15 cellular contexts compared by ENCODE assay signal in the genomic region with DNA sequence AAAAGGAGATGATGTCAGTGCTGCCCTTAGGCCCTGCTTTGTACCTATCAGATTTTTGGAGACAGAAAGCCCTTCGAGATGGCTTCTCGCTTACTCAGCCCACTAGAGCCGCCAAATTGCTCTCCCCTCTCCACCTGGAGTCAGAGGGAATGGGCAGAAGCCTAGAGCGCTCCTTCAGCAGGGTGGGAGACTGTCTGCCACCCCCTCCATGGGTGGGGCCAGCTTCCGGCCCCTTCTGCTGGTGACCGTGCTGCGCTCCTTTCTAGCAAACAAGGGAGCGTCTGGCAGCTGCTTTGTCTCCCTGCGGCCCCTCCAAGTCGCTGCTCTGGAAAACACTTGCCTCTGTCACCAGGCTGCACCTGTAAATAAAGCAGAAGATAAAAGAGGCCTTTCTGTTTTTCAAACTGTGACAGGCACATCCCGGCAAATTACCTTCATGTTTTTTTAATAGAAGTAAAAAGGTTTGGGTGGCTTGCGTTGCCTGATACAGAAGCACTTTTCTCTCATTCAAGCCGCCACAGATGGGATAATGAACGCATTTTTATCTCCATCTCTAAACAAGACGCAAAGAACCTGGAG.
A peak's percentile ranks its signal among the peaks of the same experiment; 100 is the strongest.
DNase-seq lines count a peak whose midpoint lies in the region; TF ChIP-seq lines count a peak whose summit lies in the region.
"Had no signal": no experiment of that assay in that cellular context is flagged by ENCODE, and none has a peak within 500 bp of the region (broad histone marks: within the 10 kb centered on the region; RNA-seq: fewer than 3 reads in every experiment).

No MANE protein-coding gene starts in this region.

- peaks cover 13% of the 10 kb centered on the region for H3F3A ChIP-seq in neural progenitor cell (ENCODE audit: low read depth)

- no peaks in the 10 kb centered on the region for H3K79me2 ChIP-seq in neural progenitor cell (ENCODE audit: low read depth)

- H3K36me3 Mint-ChIP-seq in neural progenitor cell, result no peaks in the 10 kb centered on the region
- no peaks in the 10 kb centered on the region for H3K36me3 Mint-ChIP-seq in mesothelial cell of epicardium

- TF ChIP-seq CTCF in neural progenitor cell (IDR thresholded peaks at IDR 0.05) (no peak), mesothelial cell of epicardium (IDR thresholded peaks at IDR 0.05; ENCODE audit: unreplicated experiment) (no peak)

- no peaks in the 10 kb centered on the region for H3K36me3 ChIP-seq in neural progenitor cell
- H3K36me3 ChIP-seq in effector memory CD4-positive, alpha-beta T cell (ENCODE audit: control insufficient read depth, insufficient read depth, low read length), result no peaks in the 10 kb centered on the region
- H3K36me3 ChIP-seq: BLaER1 treated with 17β-estradiol and CSF1 and Interleukin-3, amounts not matched to agents 10 nM and 100 nM; HAP-1 had no signal

- H3K9ac ChIP-seq in neural progenitor cell, result no peak overlapping the region
- H3K9ac ChIP-seq: BLaER1 treated with 17β-estradiol and CSF1 and Interleukin-3, amounts not matched to agents 10 nM and 100 nM had no signal

- no peak overlapping the region for H3K4me3 ChIP-seq in neural progenitor cell
- H3K4me3 ChIP-seq in effector memory CD4-positive, alpha-beta T cell (ENCODE audit: insufficient read depth, low read depth, low read length, poor library complexity, severe bottlenecking), result no peak overlapping the region
- H3K4me3 ChIP-seq: BLaER1 treated with 17β-estradiol and CSF1 and Interleukin-3, amounts not matched to agents 10 nM and 100 nM; HAP-1 had no signal

- no peaks in the 10 kb centered on the region for H4K20me1 ChIP-seq in neural progenitor cell (ENCODE audit: low read depth)
- H4K20me1 ChIP-seq: BLaER1 treated with 17β-estradiol and CSF1 and Interleukin-3, amounts not matched to agents 10 nM and 100 nM had no signal

- peaks cover 31% of the 10 kb centered on the region for H3K4me1 ChIP-seq in neural progenitor cell
- no peaks in the 10 kb centered on the region for H3K4me1 ChIP-seq in effector memory CD4-positive, alpha-beta T cell (ENCODE audit: control insufficient read depth, insufficient read depth, low read length, poor library complexity, severe bottlenecking)
- H3K4me1 ChIP-seq: HAP-1 had no signal

- no peak overlapping the region for H3K27ac ChIP-seq in neural progenitor cell
- H3K27ac ChIP-seq in effector memory CD4-positive, alpha-beta T cell (ENCODE audit: insufficient read depth, low read length, poor library complexity, severe bottlenecking), result no peak overlapping the region
- H3K27ac ChIP-seq: BLaER1 treated with 17β-estradiol and CSF1 and Interleukin-3, amounts not matched to agents 10 nM and 100 nM had no signal

- H3K9me3 ChIP-seq in neural progenitor cell (ENCODE audit: low read depth), result no peaks in the 10 kb centered on the region
- H3K9me3 ChIP-seq in effector memory CD4-positive, alpha-beta T cell (ENCODE audit: control insufficient read depth, low read length), result no peaks in the 10 kb centered on the region
- H3K9me3 ChIP-seq: BLaER1 treated with 17β-estradiol and CSF1 and Interleukin-3, amounts not matched to agents 10 nM and 100 nM; HAP-1 had no signal

- H3K4me2 ChIP-seq in neural progenitor cell, result peak overlapping the region; percentile 57
- H3K4me2 ChIP-seq: BLaER1 treated with 17β-estradiol and CSF1 and Interleukin-3, amounts not matched to agents 10 nM and 100 nM had no signal

- H3K27ac Mint-ChIP-seq in neural progenitor cell (no peak overlapping the region), mesothelial cell of epicardium (no peak overlapping the region)

- H2AFZ ChIP-seq in neural progenitor cell (replicated peaks), result no peak overlapping the region

- H3K27me3 Mint-ChIP-seq in neural progenitor cell (ENCODE audit: insufficient read depth, low read depth), result peaks cover 14% of the 10 kb centered on the region
- peaks cover 6% of the 10 kb centered on the region for H3K27me3 Mint-ChIP-seq in mesothelial cell of epicardium (ENCODE audit: low read depth)

- H3K27me3 ChIP-seq in neural progenitor cell, result peaks cover 9% of the 10 kb centered on the region
- no peaks in the 10 kb centered on the region for H3K27me3 ChIP-seq in effector memory CD4-positive, alpha-beta T cell (replicated peaks; ENCODE audit: control insufficient read depth, insufficient read depth, low read length, poor library complexity, severe bottlenecking)
- H3K27me3 ChIP-seq: BLaER1 treated with 17β-estradiol and CSF1 and Interleukin-3, amounts not matched to agents 10 nM and 100 nM had no signal

- peaks cover 1% of the 10 kb centered on the region for H3K9me3 Mint-ChIP-seq in neural progenitor cell
- no peaks in the 10 kb centered on the region for H3K9me3 Mint-ChIP-seq in mesothelial cell of epicardium

- H3K4me3 Mint-ChIP-seq in neural progenitor cell (no peak overlapping the region), mesothelial cell of epicardium (no peak overlapping the region)

- DNase-seq in NCI-H1417 (lab: John Stamatoyannopoulos, UW) (peak; percentile 45 to 84 (median 70)), NCI-H1417 treated with DMSO at 0.1 percent for 48 hours (lab: John Stamatoyannopoulos, UW) (no peak), NCI-H146 (lab: John Stamatoyannopoulos, UW) (peak; percentile 83), NCI-H748 (lab: John Stamatoyannopoulos, UW; ENCODE audit: unreplicated experiment) (peak; percentile 82), neural progenitor cell (ENCODE audit: low spot score) (peak; percentile 36), mesothelial cell of epicardium (ENCODE audit: low spot score in 2 of 2, unreplicated experiment in 2 of 2) (no peak), LoVo (ENCODE audit: low spot score) (no peak)
- DNase-seq in effector memory CD4-positive, alpha-beta T cell, result no peak
- DNase-seq: 8988T, DMS 273 treated with DMSO at 0.1 percent for 48 hours, Kasumi-1, NCI-H1694, PC-3 had no signal

- H3K4me1 Mint-ChIP-seq in neural progenitor cell, result peaks cover 19% of the 10 kb centered on the region
- H3K4me1 Mint-ChIP-seq in mesothelial cell of epicardium, result peaks cover 13% of the 10 kb centered on the region

Comparison
In these comparisons a context has a peak if more than half of its experiments do, and no peak if none do; other contexts are left out.
1. DNase-seq: peak in NCI-H1417 (3 of 3), NCI-H146 (single experiment), NCI-H748 (single experiment) and neural progenitor cell (single experiment); none in NCI-H1417 treated with DMSO at 0.1 percent for 48 hours (single experiment), effector memory CD4-positive, alpha-beta T cell (0 of 3), mesothelial cell of epicardium (0 of 2) and LoVo (single experiment).